ENCODE assay signal across 23 cellular contexts in the genomic region with DNA sequence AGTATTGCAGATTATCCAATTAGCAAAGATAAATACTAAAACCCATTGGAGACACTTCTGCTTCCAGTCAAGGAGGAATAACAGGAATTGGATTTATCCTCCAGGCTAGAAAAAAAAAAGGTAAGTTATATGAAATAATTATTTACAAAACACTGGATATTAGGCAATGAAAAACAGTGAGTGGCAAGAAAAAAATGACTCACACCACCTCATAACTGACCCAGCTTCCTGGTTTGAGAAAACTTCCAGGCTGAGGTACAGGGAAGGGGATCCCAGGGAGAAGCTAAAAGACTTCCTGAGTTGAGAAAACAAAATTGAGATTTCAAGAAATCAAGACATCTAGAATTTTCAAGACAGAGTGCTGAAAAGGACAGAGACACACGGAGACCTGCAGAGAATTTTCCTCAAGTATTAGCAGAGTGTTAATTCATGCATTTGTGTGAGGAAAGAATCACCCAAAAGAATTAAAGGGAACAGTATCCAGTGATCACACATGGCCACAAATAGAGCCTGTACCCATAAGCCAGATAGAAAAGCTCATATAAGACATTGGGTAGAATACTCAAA. TPM values are rescaled to one million over a fixed set of nuclear protein-coding genes. Genes with fewer than 3 reads are reported as not detected.
DNase-seq lines count a peak whose midpoint lies in the region; ATAC-seq, FAIRE-seq and TF ChIP-seq lines count a peak whose summit lies in the region.
"Had no signal": no experiment of that assay in that cellular context is flagged by ENCODE, and none has a peak within 500 bp of the region (broad histone marks: within the 10 kb centered on the region; RNA-seq: fewer than 3 reads in every experiment).

No MANE protein-coding gene starts in this region.

- FAIRE-seq in A549 (lab: Jason Lieb, UNC): peak; percentile 56
- FAIRE-seq: A204.1, H54 had no signal

- ATAC-seq in A549 (no peak; a peak in 1 of 6 replicates), aorta (ENCODE audit: low FRiP score) (no peak), HG02840 (IDR thresholded peaks at IDR 0.05; ENCODE audit: low FRiP score, unreplicated experiment) (no peak)
- no peak for ATAC-seq in activated naive CD8-positive, alpha-beta T cell treated with anti-CD3 and anti-CD28 coated beads, Interleukin-2, amount 50 U/mL, for 24 hours

- CTCF ChIA-PET in A549 (lab: Yijun Ruan, JAX): no interaction called here

- H3K4me2 ChIP-seq in A549: peak overlapping the region; percentile 34

- peaks cover 24% of the 10 kb centered on the region for H3K4me1 ChIP-seq in A549
- H3K4me1 ChIP-seq in aorta (ENCODE audit: control insufficient read depth in 1 of 2, insufficient read depth in 2 of 2, low read length in 2 of 2): no peaks in the 10 kb centered on the region
- H3K4me1 ChIP-seq: SJSA1 had no signal

- intact Hi-C loops in aorta (cut with DNase I): no loop called here

- no peak overlapping the region for H3K4me3 ChIP-seq in A549
- no peak overlapping the region for H3K4me3 ChIP-seq in foreskin fibroblast (ENCODE audit: low read depth in 1 of 2, low read length in 2 of 2)
- H3K4me3 ChIP-seq in aorta (ENCODE audit: low read length in 2 of 2): no peak overlapping the region
- H3K4me3 ChIP-seq: SJSA1 had no signal

- 18% methylated on average over 1 of the region's 1 CpG for WGBS in A549 (ENCODE audit: missing lambda C conversion rate)
- WGBS in aorta, 2 donors: 28 to 32% methylated on average over 1 of the region's 1 CpG

- H3K27ac ChIP-seq in A549: peak overlapping the region; percentile 17 to 35; a peak in 3 of 6 replicates
- H3K27ac ChIP-seq in aorta (ENCODE audit: low read depth in 1 of 2, low read length in 2 of 2): no peak overlapping the region
- H3K27ac ChIP-seq: SJSA1 had no signal

- peak in 1 of 2 experiments; percentile 59 for DNase-seq in A549 (ENCODE audit: low read depth in 1 of 2, low spot score in 1 of 2)
- DNase-seq in HPDE6-E6E7 (ENCODE audit: extremely low spot score): peak; percentile 34
- peak; percentile 23 for DNase-seq in amniotic epithelial cell (ENCODE audit: low read depth)
- DNase-seq in foreskin fibroblast: peak; percentile 49 to 69
- no peak for DNase-seq in activated naive CD8-positive, alpha-beta T cell treated with anti-CD3 and anti-CD28 coated beads, Interleukin-2, amount 50 U/mL, for 24 hours
- DNase-seq in T-helper 9 cell: no peak
- DNase-seq in aorta: no peak
- DNase-seq: CD4-positive, alpha-beta memory T cell; DMS79 treated with DMSO at 0.1 percent for 48 hours; HFFc6; KBM-7; MV-4-11; NCI-H1694 treated with DMSO at 0.1 percent for 48 hours; NCI-H226; NCI-H524; NCI-H82; SW 1271 had no signal

- no peaks in the 10 kb centered on the region for H3K36me3 Mint-ChIP-seq in activated naive CD8-positive, alpha-beta T cell treated with anti-CD3 and anti-CD28 coated beads, Interleukin-2, amount 50 U/mL, for 24 hours (ENCODE audit: low read depth)
- H3K36me3 Mint-ChIP-seq: CD4-positive, alpha-beta memory T cell had no signal

- H3K27me3 ChIP-seq in aorta (ENCODE audit: control insufficient read depth in 1 of 2, insufficient read depth in 2 of 2, low read length in 1 of 2): no peaks in the 10 kb centered on the region
- H3K27me3 ChIP-seq: SJSA1 had no signal

- H3K36me3 ChIP-seq in aorta (ENCODE audit: control insufficient read depth in 1 of 2, insufficient read depth in 2 of 2, low read length in 1 of 2): no peaks in the 10 kb centered on the region
- H3K36me3 ChIP-seq: SJSA1 had no signal

- H3K4me3 Mint-ChIP-seq in activated naive CD8-positive, alpha-beta T cell treated with anti-CD3 and anti-CD28 coated beads, Interleukin-2, amount 50 U/mL, for 24 hours: no peak overlapping the region
- H3K4me3 Mint-ChIP-seq: CD4-positive, alpha-beta memory T cell; HFFc6 had no signal

- no peak; a peak in 1 of 5 replicates for TF ChIP-seq RAD21 in A549 (conservative IDR thresholded peaks at IDR 0.05 in 1 of 2, IDR thresholded peaks at IDR 0.05 in 1 of 2)

- no peak overlapping the region for H3K27ac Mint-ChIP-seq in activated naive CD8-positive, alpha-beta T cell treated with anti-CD3 and anti-CD28 coated beads, Interleukin-2, amount 50 U/mL, for 24 hours
- H3K27ac Mint-ChIP-seq: CD4-positive, alpha-beta memory T cell; HFFc6 had no signal

- TF ChIP-seq POLR2A in A549 (IDR thresholded peaks at IDR 0.05; ENCODE audit: low read length): no peak

- no peak for TF ChIP-seq EP300 in A549 (IDR thresholded peaks at IDR 0.05)

- no peaks in the 10 kb centered on the region for H3K4me1 Mint-ChIP-seq in activated naive CD8-positive, alpha-beta T cell treated with anti-CD3 and anti-CD28 coated beads, Interleukin-2, amount 50 U/mL, for 24 hours
- H3K4me1 Mint-ChIP-seq: CD4-positive, alpha-beta memory T cell had no signal

- H3K27me3 Mint-ChIP-seq in activated naive CD8-positive, alpha-beta T cell treated with anti-CD3 and anti-CD28 coated beads, Interleukin-2, amount 50 U/mL, for 24 hours: peaks cover 6% of the 10 kb centered on the region

- H3K9me3 Mint-ChIP-seq in activated naive CD8-positive, alpha-beta T cell treated with anti-CD3 and anti-CD28 coated beads, Interleukin-2, amount 50 U/mL, for 24 hours: no peaks in the 10 kb centered on the region
- H3K9me3 Mint-ChIP-seq: HFFc6 had no signal

- POLR2A ChIA-PET in A549 (lab: Yijun Ruan, JAX): no interaction called here

- H3K9me3 ChIP-seq in A549 (no peaks in the 10 kb centered on the region), aorta (ENCODE audit: control insufficient read depth, low read length) (no peaks in the 10 kb centered on the region)
- H3K9me3 ChIP-seq: SJSA1 had no signal

- TF ChIP-seq CTCF in A549 (IDR thresholded peaks at IDR 0.05) (no peak), foreskin fibroblast (IDR thresholded peaks at IDR 0.05; ENCODE audit: low read depth, low read length) (no peak)

TF ChIP-seq in A549, 52 proteins besides CTCF, POLR2A, EP300 and RAD21:
- TF ChIP-seq CEBPB (IDR thresholded peaks at IDR 0.05) (peak; percentile 61 to 76), JUNB (IDR thresholded peaks at IDR 0.05) (peak; percentile 36; the same call in 1 of the 2 replicates), ZSCAN20 (CRISPR knock-in tag; IDR thresholded peaks at IDR 0.05) (no peak), FOSL2 (IDR thresholded peaks at IDR 0.05) (no peak), FOSL2 (CRISPR knock-in tag; IDR thresholded peaks at IDR 0.05) (peak; percentile 70)
- TF ChIP-seq, protein P1, sequence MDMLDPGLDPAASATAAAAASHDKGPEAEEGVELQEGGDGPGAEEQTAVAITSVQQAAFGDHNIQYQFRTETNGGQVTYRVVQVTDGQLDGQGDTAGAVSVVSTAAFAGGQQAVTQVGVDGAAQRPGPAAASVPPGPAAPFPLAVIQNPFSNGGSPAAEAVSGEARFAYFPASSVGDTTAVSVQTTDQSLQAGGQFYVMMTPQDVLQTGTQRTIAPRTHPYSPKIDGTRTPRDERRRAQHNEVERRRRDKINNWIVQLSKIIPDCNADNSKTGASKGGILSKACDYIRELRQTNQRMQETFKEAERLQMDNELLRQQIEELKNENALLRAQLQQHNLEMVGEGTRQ (IDR thresholded peaks at IDR 0.05): no peak
- TF ChIP-seq, protein P2, sequence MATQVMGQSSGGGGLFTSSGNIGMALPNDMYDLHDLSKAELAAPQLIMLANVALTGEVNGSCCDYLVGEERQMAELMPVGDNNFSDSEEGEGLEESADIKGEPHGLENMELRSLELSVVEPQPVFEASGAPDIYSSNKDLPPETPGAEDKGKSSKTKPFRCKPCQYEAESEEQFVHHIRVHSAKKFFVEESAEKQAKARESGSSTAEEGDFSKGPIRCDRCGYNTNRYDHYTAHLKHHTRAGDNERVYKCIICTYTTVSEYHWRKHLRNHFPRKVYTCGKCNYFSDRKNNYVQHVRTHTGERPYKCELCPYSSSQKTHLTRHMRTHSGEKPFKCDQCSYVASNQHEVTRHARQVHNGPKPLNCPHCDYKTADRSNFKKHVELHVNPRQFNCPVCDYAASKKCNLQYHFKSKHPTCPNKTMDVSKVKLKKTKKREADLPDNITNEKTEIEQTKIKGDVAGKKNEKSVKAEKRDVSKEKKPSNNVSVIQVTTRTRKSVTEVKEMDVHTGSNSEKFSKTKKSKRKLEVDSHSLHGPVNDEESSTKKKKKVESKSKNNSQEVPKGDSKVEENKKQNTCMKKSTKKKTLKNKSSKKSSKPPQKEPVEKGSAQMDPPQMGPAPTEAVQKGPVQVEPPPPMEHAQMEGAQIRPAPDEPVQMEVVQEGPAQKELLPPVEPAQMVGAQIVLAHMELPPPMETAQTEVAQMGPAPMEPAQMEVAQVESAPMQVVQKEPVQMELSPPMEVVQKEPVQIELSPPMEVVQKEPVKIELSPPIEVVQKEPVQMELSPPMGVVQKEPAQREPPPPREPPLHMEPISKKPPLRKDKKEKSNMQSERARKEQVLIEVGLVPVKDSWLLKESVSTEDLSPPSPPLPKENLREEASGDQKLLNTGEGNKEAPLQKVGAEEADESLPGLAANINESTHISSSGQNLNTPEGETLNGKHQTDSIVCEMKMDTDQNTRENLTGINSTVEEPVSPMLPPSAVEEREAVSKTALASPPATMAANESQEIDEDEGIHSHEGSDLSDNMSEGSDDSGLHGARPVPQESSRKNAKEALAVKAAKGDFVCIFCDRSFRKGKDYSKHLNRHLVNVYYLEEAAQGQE (IDR thresholded peaks at IDR 0.05): 0 out of 2 replicates have a peak, but pooled peaks have one; percentile 22
- TF ChIP-seq, protein P3, sequence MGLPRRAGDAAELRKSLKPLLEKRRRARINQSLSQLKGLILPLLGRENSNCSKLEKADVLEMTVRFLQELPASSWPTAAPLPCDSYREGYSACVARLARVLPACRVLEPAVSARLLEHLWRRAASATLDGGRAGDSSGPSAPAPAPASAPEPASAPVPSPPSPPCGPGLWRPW (IDR thresholded peaks at IDR 0.05): peak; percentile 43; the same call in 1 of the 2 replicates

RNA-seq across cellular contexts. Expression of a gene that starts 17.4 kb away (rescaled TPM):
- 0.08 TPM in 2 replicates for polyA plus RNA-seq in A549 (2011; rRNA removed)
- 0.01 TPM in 1 of 2 replicates, not detected in the other for polyA plus RNA-seq in A549 (2012; cell fraction: cytosol; rRNA removed)
- polyA plus RNA-seq in A549 (2012; cell fraction: nucleus; rRNA removed): 0.02 TPM in 1 of 2 replicates, not detected in the other
- 0.01 to 0.03 TPM in 2 of 3 replicates, not detected in the other for polyA plus RNA-seq in A549 (2017; fragmentation: RNase III; extraction: RNeasy Plus Mini Kit Qiagen cat#74134 plus additional on column Dnase treatment)
- polyA minus RNA-seq in A549 (2011; rRNA and poly(A)+ RNA removed): 0.05 and 0.08 TPM in 2 replicates
- total RNA-seq in aorta: not detected
- polyA plus RNA-seq in aorta: not detected
- total RNA-seq: CD4-positive, alpha-beta memory T cell; G401; HFFc6; SJSA1 had no signal
- polyA plus RNA-seq: BJ; CD4-positive, alpha-beta memory T cell had no signal

Comparison
In these comparisons a context has a peak if more than half of its experiments do, and no peak if none do; other contexts are left out.
1. DNase-seq: peak in HPDE6-E6E7 (single experiment), amniotic epithelial cell (single experiment) and foreskin fibroblast (2 of 2); none in activated naive CD8-positive, alpha-beta T cell treated with anti-CD3 and anti-CD28 coated beads, Interleukin-2, amount 50 U/mL, for 24 hours (single experiment), T-helper 9 cell (single experiment) and aorta (0 of 2).
2. H3K27ac ChIP-seq: peak in A549 (2 of 2); none in aorta (0 of 2).